15 cellular contexts compared by ENCODE assay signal in the genomic region with DNA sequence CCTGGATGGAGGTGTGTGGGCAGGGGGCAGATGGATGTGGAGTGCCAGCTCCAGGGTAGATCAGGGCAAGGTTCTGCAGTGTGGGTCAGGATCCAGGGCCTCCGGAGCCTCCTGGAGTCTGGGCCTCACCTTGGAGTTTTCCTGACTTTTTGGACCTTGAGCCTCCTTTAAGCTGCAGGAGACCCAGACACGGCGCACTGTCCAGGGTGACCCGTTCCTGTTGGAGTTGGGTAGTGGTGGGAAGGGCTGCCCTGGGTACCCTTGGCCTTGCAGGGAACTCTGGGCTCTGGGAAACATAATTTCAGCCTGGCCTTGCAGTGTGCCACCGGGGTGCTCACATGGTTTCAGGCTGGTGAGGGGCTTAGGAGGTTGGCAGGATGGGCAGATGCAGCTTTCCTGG. TPM values are rescaled to one million over a fixed set of nuclear protein-coding genes. Genes with fewer than 3 reads are reported as not detected.
A peak's percentile ranks its signal among the peaks of the same experiment; 100 is the strongest.
DNase-seq lines count a peak whose midpoint lies in the region; ATAC-seq and TF ChIP-seq lines count a peak whose summit lies in the region.
"Had no signal": no experiment of that assay in that cellular context is flagged by ENCODE, and none has a peak within 500 bp of the region (broad histone marks: within the 10 kb centered on the region; RNA-seq: fewer than 3 reads in every experiment).

No MANE protein-coding gene starts in this region.

- CTCF ChIA-PET in AG04450 (lab: Charles Lee) (no interaction called here), WTC11 (lab: Charles Lee) (interaction anchor here (0.6 to 2.6 kb wide), 7 partner anchors 10 to 130 kb away, joined by 3 to 12 read pairs (median 4); no protein-coding TSS in a partner anchor)

- H3K27ac ChIP-seq in AG04450 (ENCODE audit: low read depth, low read length) (peak overlapping the region; percentile 11), mucosa of rectum (ENCODE audit: low read depth in 2 of 2, low read length in 2 of 2) (peak overlapping the region; percentile 58 to 92)

- H3K9me3 ChIP-seq in AG04450 (ENCODE audit: control insufficient read depth, insufficient read depth, low read length) (no peaks in the 10 kb centered on the region), mucosa of rectum (ENCODE audit: control insufficient read depth in 2 of 2, low read length in 2 of 2) (no peaks in the 10 kb centered on the region)
- H3K9me3 ChIP-seq: right atrium auricular region had no signal

- no peaks in the 10 kb centered on the region for H3K9me3 Mint-ChIP-seq in WTC11
- H3K9me3 Mint-ChIP-seq: CD8-positive, alpha-beta memory T cell; natural killer cell treated with Interleukin-12 subunit alpha and Interleukin-12 subunit beta and Interleukin-15 and Interleukin-18, amount 100 ng/mL, for 72 hours had no signal

- peaks cover 3 to 4% of the 10 kb centered on the region in 2 donors for H3K36me3 ChIP-seq in mucosa of rectum (ENCODE audit: control insufficient read depth in 2 of 2, insufficient read depth in 2 of 2, low read length in 2 of 2)
- H3K36me3 ChIP-seq: right atrium auricular region had no signal

- peak overlapping the region in 1 of 2 donors; percentile 52 for H3K9ac ChIP-seq in mucosa of rectum (ENCODE audit: low read depth in 1 of 2, low read length in 2 of 2)

- ATAC-seq in WTC11, result no peak

- peaks cover 65% of the 10 kb centered on the region for H3K4me1 Mint-ChIP-seq in WTC11

- no peaks in the 10 kb centered on the region for H3K27me3 Mint-ChIP-seq in WTC11 (ENCODE audit: low read depth)
- H3K27me3 Mint-ChIP-seq: CD8-positive, alpha-beta memory T cell; natural killer cell treated with Interleukin-12 subunit alpha and Interleukin-12 subunit beta and Interleukin-15 and Interleukin-18, amount 100 ng/mL, for 72 hours had no signal

- H3K27me3 ChIP-seq in AG04450 (ENCODE audit: control insufficient read depth, insufficient read depth, low read length), result no peaks in the 10 kb centered on the region
- no peaks in the 10 kb centered on the region for H3K27me3 ChIP-seq in mucosa of rectum (ENCODE audit: control insufficient read depth in 2 of 2, insufficient read depth in 2 of 2, low read length in 2 of 2)
- H3K27me3 ChIP-seq: right atrium auricular region had no signal

- TF ChIP-seq CTCF in AG04450 (IDR thresholded peaks at IDR 0.05; ENCODE audit: low read depth, low read length) (no peak), WTC11 (IDR thresholded peaks at IDR 0.05) (no peak)

- peaks cover 45 to 48% of the 10 kb centered on the region in 2 donors for H3K4me1 ChIP-seq in mucosa of rectum (ENCODE audit: control insufficient read depth in 2 of 2, insufficient read depth in 2 of 2, low read length in 2 of 2)

- no peaks in the 10 kb centered on the region for H3K36me3 Mint-ChIP-seq in WTC11
- H3K36me3 Mint-ChIP-seq: CD8-positive, alpha-beta memory T cell; natural killer cell treated with Interleukin-12 subunit alpha and Interleukin-12 subunit beta and Interleukin-15 and Interleukin-18, amount 100 ng/mL, for 72 hours had no signal

- DNase-seq in AG04450 (ENCODE audit: low read depth, low spot score), result no peak
- no peak for DNase-seq in WTC11 (ENCODE audit: low spot score)
- DNase-seq in LoVo (ENCODE audit: low spot score), result no peak
- DNase-seq in stimulated activated naive CD4-positive, alpha-beta T cell (lab: John Stamatoyannopoulos, UW), result no peak
- DNase-seq in NCI-H226, result no peak
- DNase-seq: activated CD8-positive, alpha-beta memory T cell treated with anti-CD3 and anti-CD28 coated beads for 24 hours; aorta; CD8-positive, alpha-beta memory T cell; dermis blood vessel endothelial cell; NCI-H187; NCI-H510A treated with DMSO at 0.1 percent for 48 hours; stimulated activated CD8-positive, alpha-beta memory T cell treated with anti-CD3 and anti-CD28 coated beads, Interleukin-4, amount 100 ng/mL, for 48 hours had no signal

- no peak overlapping the region for H3K4me3 Mint-ChIP-seq in WTC11
- H3K4me3 Mint-ChIP-seq: CD8-positive, alpha-beta memory T cell; natural killer cell treated with Interleukin-12 subunit alpha and Interleukin-12 subunit beta and Interleukin-15 and Interleukin-18, amount 100 ng/mL, for 72 hours had no signal

- H3K4me3 ChIP-seq in AG04450 (ENCODE audit: low read depth, low read length), result no peak overlapping the region
- peak overlapping the region in 1 of 2 donors; percentile 36 for H3K4me3 ChIP-seq in mucosa of rectum (ENCODE audit: low read length in 2 of 2)
- H3K4me3 ChIP-seq: right atrium auricular region had no signal

- peak overlapping the region; percentile 23; the same call in 1 of the 2 replicates for H3K27ac Mint-ChIP-seq in WTC11
- H3K27ac Mint-ChIP-seq: CD8-positive, alpha-beta memory T cell; natural killer cell treated with Interleukin-12 subunit alpha and Interleukin-12 subunit beta and Interleukin-15 and Interleukin-18, amount 100 ng/mL, for 72 hours had no signal

- POLR2A ChIA-PET in AG04450 (lab: Yijun Ruan, JAX), result interaction anchor here (0.5 kb wide), 1 partner anchor 872 kb away, joined by 5 read pairs; no protein-coding TSS in a partner anchor
- POLR2A ChIA-PET in WTC11 (lab: Charles Lee), result no interaction called here

TF ChIP-seq in WTC11, 78 proteins besides CTCF, POLR2A, EP300 and RAD21:
- no peak for TF ChIP-seq ZNF121 (CRISPR knock-in tag; IDR thresholded peaks at IDR 0.05)
- TF ChIP-seq ZNF263 (CRISPR knock-in tag; IDR thresholded peaks at IDR 0.05; ENCODE audit: low read depth), result no peak
- no peak for TF ChIP-seq ESRRA (CRISPR knock-in tag; IDR thresholded peaks at IDR 0.05; ENCODE audit: borderline replicate concordance)
- TF ChIP-seq ATF6 (CRISPR knock-in tag; IDR thresholded peaks at IDR 0.05), result no peak
- no peak for TF ChIP-seq KAT7 (CRISPR knock-in tag; IDR thresholded peaks at IDR 0.05; ENCODE audit: borderline replicate concordance)
- TF ChIP-seq MAX (CRISPR knock-in tag; IDR thresholded peaks at IDR 0.05), result no peak

RNA-seq across cellular contexts. Expression of gene MGAT3, which starts 17.0 kb away (rescaled TPM):
- 0.10 and 0.15 TPM in 2 replicates for polyA plus RNA-seq in AG04450 (2011; rRNA removed)
- 0.22 and 0.28 TPM in 2 replicates for polyA minus RNA-seq in AG04450 (2011; rRNA and poly(A)+ RNA removed)
- total RNA-seq in WTC11 (2021), result 10.3 to 11.4 TPM (median 11.4 TPM) in 3 replicates

RNA-seq across cellular contexts. Expression of gene MIEF1, which starts 28.2 kb away (rescaled TPM):
- polyA plus RNA-seq in AG04450 (2011; rRNA removed), result 18.9 and 19.2 TPM in 2 replicates
- 22.3 and 24.3 TPM in 2 replicates for polyA minus RNA-seq in AG04450 (2011; rRNA and poly(A)+ RNA removed)
- 31.5 to 38.7 TPM (median 31.9 TPM) in 3 replicates for total RNA-seq in WTC11 (2021)

RNA-seq across cellular contexts. Expression of gene ATF4, which starts 46.5 kb away (rescaled TPM):
- polyA plus RNA-seq in AG04450 (2011; rRNA removed), result 844 and 936 TPM in 2 replicates
- 241 and 243 TPM in 2 replicates for polyA minus RNA-seq in AG04450 (2011; rRNA and poly(A)+ RNA removed)
- 361 to 460 TPM (median 371 TPM) in 3 replicates for total RNA-seq in WTC11 (2021)

RNA-seq across cellular contexts. Expression of gene RPS19BP1, which starts 58.7 kb away (rescaled TPM):
- polyA plus RNA-seq in AG04450 (2011; rRNA removed), result 50.8 and 53.0 TPM in 2 replicates
- polyA minus RNA-seq in AG04450 (2011; rRNA and poly(A)+ RNA removed), result 7.3 and 9.3 TPM in 2 replicates
- 88.9 to 102 TPM (median 89.0 TPM) in 3 replicates for total RNA-seq in WTC11 (2021)
